In genomic region chr1:59520194-59520593, GRCh38 we compare ENCODE assay signal across 15 cellular contexts.
A peak's percentile ranks its signal among the peaks of the same experiment; 100 is the strongest.
DNase-seq lines count a peak whose midpoint lies in the region; TF ChIP-seq lines count a peak whose summit lies in the region.
"Had no signal": no experiment of that assay in that cellular context is flagged by ENCODE, and none has a peak within 500 bp of the region (broad histone marks: within the 10 kb centered on the region; RNA-seq: fewer than 3 reads in every experiment).

No MANE protein-coding gene starts in this region.

- no peaks in the 10 kb centered on the region for H3K36me3 ChIP-seq in tibial nerve

- peak in 1 of 2 donors; percentile 46 for TF ChIP-seq EP300 in tibial nerve (IDR thresholded peaks at IDR 0.05)

- H3K9me3 ChIP-seq in tibial nerve: no peaks in the 10 kb centered on the region

- H3K4me3 ChIP-seq in tibial nerve: no peak overlapping the region
- H3K4me3 ChIP-seq: BLaER1 treated with 17β-estradiol and CSF1 and Interleukin-3, amounts not matched to agents 10 nM and 100 nM had no signal

- H3K4me1 Mint-ChIP-seq in chondrocyte (ENCODE audit: low read depth): peaks cover 62% of the 10 kb centered on the region
- H3K4me1 Mint-ChIP-seq in nephron: peaks cover 42% of the 10 kb centered on the region
- H3K4me1 Mint-ChIP-seq: naive B cell had no signal

- no peaks in the 10 kb centered on the region for H3K9me3 Mint-ChIP-seq in chondrocyte (ENCODE audit: low read depth)
- H3K9me3 Mint-ChIP-seq in nephron: no peaks in the 10 kb centered on the region
- H3K9me3 Mint-ChIP-seq: naive B cell had no signal

- no peak for TF ChIP-seq POLR2A in tibial nerve (IDR thresholded peaks at IDR 0.05)

- no peak overlapping the region for H3K4me3 Mint-ChIP-seq in chondrocyte (ENCODE audit: unreplicated experiment)
- no peak overlapping the region for H3K4me3 Mint-ChIP-seq in nephron

- DNase-seq in LHCN-M2 (ENCODE audit: low read depth) (peak; percentile 50), chondrocyte (ENCODE audit: low spot score) (no peak), tibial nerve (ENCODE audit: low spot score in 2 of 2) (peak; percentile 41 to 69), inferior parietal cortex (ENCODE audit: extremely low spot score) (no peak), medulla oblongata (ENCODE audit: extremely low spot score) (no peak), DMS53 treated with DMSO at 0.1 percent for 48 hours (lab: John Stamatoyannopoulos, UW; ENCODE audit: unreplicated experiment) (no peak)
- DNase-seq: activated gamma-delta T cell, DMS 273 treated with DMSO at 0.1 percent for 48 hours, left ventricle myocardium superior, naive B cell, NCI-H146, NCI-H510A, SIG-M5 had no signal

- peaks cover 0 to 46% (median 12%) of the 10 kb centered on the region in 4 donors for H3K4me1 ChIP-seq in tibial nerve

- peak overlapping the region in 2 of 4 donors; percentile 70 to 78 for H3K27ac ChIP-seq in tibial nerve
- H3K27ac ChIP-seq: BLaER1 treated with 17β-estradiol and CSF1 and Interleukin-3, amounts not matched to agents 10 nM and 100 nM had no signal

- no peaks in the 10 kb centered on the region for H3K27me3 ChIP-seq in tibial nerve
- H3K27me3 ChIP-seq: BLaER1 treated with 17β-estradiol and CSF1 and Interleukin-3, amounts not matched to agents 10 nM and 100 nM had no signal

- 51 to 65% methylated on average over 3 of the region's 3 CpGs for WGBS in tibial nerve, 2 donors

- H3K27me3 Mint-ChIP-seq in chondrocyte (ENCODE audit: low read depth): no peaks in the 10 kb centered on the region
- no peaks in the 10 kb centered on the region for H3K27me3 Mint-ChIP-seq in nephron (ENCODE audit: low read depth)
- H3K27me3 Mint-ChIP-seq: naive B cell had no signal

- H3K27ac Mint-ChIP-seq in chondrocyte (ENCODE audit: unreplicated experiment) (peak overlapping the region; percentile 25), nephron (peak overlapping the region; percentile 80 to 93 (median 81))
- H3K27ac Mint-ChIP-seq: naive B cell had no signal

- no peaks in the 10 kb centered on the region for H3K36me3 Mint-ChIP-seq in chondrocyte (ENCODE audit: low read depth)
- H3K36me3 Mint-ChIP-seq in nephron (ENCODE audit: low read depth): peaks cover 9% of the 10 kb centered on the region

- TF ChIP-seq CTCF in chondrocyte (IDR thresholded peaks at IDR 0.05): no peak
- no peak for TF ChIP-seq CTCF in nephron (IDR thresholded peaks at IDR 0.05; ENCODE audit: unreplicated experiment in 3 of 3)
- no peak for TF ChIP-seq CTCF in tibial nerve (IDR thresholded peaks at IDR 0.05)

Comparison
In these comparisons a context has a peak if more than half of its experiments do, and no peak if none do; other contexts are left out.
1. DNase-seq: peak in LHCN-M2 (single experiment) and tibial nerve (2 of 2); none in chondrocyte (single experiment), inferior parietal cortex (single experiment), medulla oblongata (single experiment) and DMS53 treated with DMSO at 0.1 percent for 48 hours (single experiment).